Comparison of ENCODE assay signal across 9 cellular contexts in genomic region chr5:97162045-97162444, GRCh38. TPM values are rescaled to one million over a fixed set of nuclear protein-coding genes. Genes with fewer than 3 reads are reported as not detected.
DNase-seq lines count a peak whose midpoint lies in the region; ATAC-seq and TF ChIP-seq lines count a peak whose summit lies in the region.
"Had no signal": no experiment of that assay in that cellular context is flagged by ENCODE, and none has a peak within 500 bp of the region (broad histone marks: within the 10 kb centered on the region; RNA-seq: fewer than 3 reads in every experiment).

No MANE protein-coding gene starts in this region.

- H3K9me3 ChIP-seq in HEK293 (ENCODE audit: control insufficient read depth, insufficient read depth, low read depth, low read length), result no peaks in the 10 kb centered on the region
- peaks cover 10% of the 10 kb centered on the region for H3K9me3 ChIP-seq in mucosa of descending colon
- peaks cover 11 to 13% of the 10 kb centered on the region in 2 donors for H3K9me3 ChIP-seq in transverse colon

- H3K4me1 Mint-ChIP-seq in WTC11, result no peaks in the 10 kb centered on the region
- H3K4me1 Mint-ChIP-seq: central memory CD8-positive, alpha-beta T cell had no signal

- no peaks in the 10 kb centered on the region for H3K4me1 ChIP-seq in HEK293 (ENCODE audit: control insufficient read depth, insufficient read depth, low read length)
- H3K4me1 ChIP-seq in mucosa of descending colon (ENCODE audit: low read depth), result peaks cover 8% of the 10 kb centered on the region
- H3K4me1 ChIP-seq in transverse colon, result peaks cover 0 to 28% (median 12%) of the 10 kb centered on the region in 4 donors

- WGBS in transverse colon (ENCODE audit: low coverage in 1 of 2), 2 donors, result 22 to 31% methylated on average over 4 of the region's 4 CpGs

- no peak overlapping the region for H3K4me3 ChIP-seq in HEK293 (ENCODE audit: low read depth, low read length)
- H3K4me3 ChIP-seq in mucosa of descending colon, result no peak overlapping the region
- H3K4me3 ChIP-seq in transverse colon, result no peak overlapping the region

- H3K27ac ChIP-seq in HEK293 (ENCODE audit: extremely low read depth, low read depth, low read length), result no peak overlapping the region
- no peak overlapping the region for H3K27ac ChIP-seq in epithelial cell of prostate
- H3K27ac ChIP-seq in transverse colon, result no peak overlapping the region

- H3K36me3 Mint-ChIP-seq in WTC11, result peaks cover 42% of the 10 kb centered on the region

- DNase-seq in DMS79 treated with DMSO at 0.1 percent for 48 hours (lab: John Stamatoyannopoulos, UW) (peak; percentile 71), NCI-H2171 treated with DMSO at 0.1 percent for 48 hours (lab: John Stamatoyannopoulos, UW) (peak; percentile 60), WTC11 (ENCODE audit: low spot score) (peak; percentile 66), epithelial cell of prostate (ENCODE audit: low read depth, low spot score) (peak; percentile 44), mucosa of descending colon (peak in 1 of 3 donors; percentile 90), transverse colon (peak; percentile 77)

- TF ChIP-seq POLR2A in transverse colon (IDR thresholded peaks at IDR 0.05), result no peak

- no peaks in the 10 kb centered on the region for H3K27me3 ChIP-seq in transverse colon

- no peak overlapping the region for H3K27ac Mint-ChIP-seq in WTC11

- in situ Hi-C loops in transverse colon (cut with MboI; ENCODE audit: low pct_ligation_motif_present in 1 of 4, low pct_unique_long_range_greater_than_20kb in 1 of 4, low sequenced_read_pairs in 3 of 4), result loop anchor here (5.0 to 25.0 kb wide), 6 partner anchors 287 to 550 kb away; partner anchors contain the start of gene ERAP2 (in 2 of the 4)

- POLR2A ChIA-PET in HEK293 (lab: Yijun Ruan, JAX) (no interaction called here), WTC11 (lab: Charles Lee) (no interaction called here)

- ATAC-seq in WTC11 (peak; percentile 70), mucosa of descending colon (peak; percentile 63), HG02623 (IDR thresholded peaks at IDR 0.05; ENCODE audit: unreplicated experiment) (no peak)

- H3K36me3 ChIP-seq in HEK293 (ENCODE audit: control insufficient read depth in 2 of 2, insufficient read depth in 1 of 2, low read length in 2 of 2), result peaks cover 29 to 57% of the 10 kb centered on the region in 2 experiments
- H3K36me3 ChIP-seq in mucosa of descending colon (ENCODE audit: low read depth), result no peaks in the 10 kb centered on the region
- peaks cover 0 to 18% (median 4%) of the 10 kb centered on the region in 4 donors for H3K36me3 ChIP-seq in transverse colon

- no peak for TF ChIP-seq EP300 in transverse colon (IDR thresholded peaks at IDR 0.05; ENCODE audit: low read depth)

- CTCF ChIA-PET in HEK293 (lab: Yijun Ruan, JAX), result interaction anchor here (0.6 to 9.3 kb wide), 56 partner anchors 9 to 1727 kb away, joined by 3 to 97 read pairs (median 4); partner anchors contain the start of genes LIX1 and RIOK2
- CTCF ChIA-PET in WTC11 (lab: Charles Lee), result interaction anchor here (0.6 to 2.5 kb wide), 9 partner anchors 20 to 409 kb away, joined by 3 to 12 read pairs (median 5); partner anchors contain the start of gene LIX1

- H3K27me3 Mint-ChIP-seq in WTC11 (ENCODE audit: low read depth), result no peaks in the 10 kb centered on the region
- H3K27me3 Mint-ChIP-seq: central memory CD8-positive, alpha-beta T cell had no signal

- peaks cover 19% of the 10 kb centered on the region for H3K9me3 Mint-ChIP-seq in WTC11

- intact Hi-C loops in mucosa of descending colon (cut with DNase I, micrococcal nuclease), result loop anchor here in 1 of 2 donors (10.0 kb wide), 1 partner anchor 287 kb away; the partner anchor contains the start of gene ERAP2
- intact Hi-C loops in transverse colon (cut with DNase I; ENCODE audit: low total_unique reads), result loop anchor here (5.0 to 10.0 kb wide), 2 partner anchors 295 to 547 kb away; no protein-coding TSS in a partner anchor

- H3K4me3 Mint-ChIP-seq in WTC11, result no peak overlapping the region
- H3K4me3 Mint-ChIP-seq: central memory CD8-positive, alpha-beta T cell had no signal

- TF ChIP-seq CTCF in HEK293 (tag by site-specific recombination; IDR thresholded peaks at IDR 0.05) (0 out of 2 replicates have a peak, but pooled peaks have one; percentile 60), WTC11 (IDR thresholded peaks at IDR 0.05) (peak; percentile 63), mucosa of descending colon (IDR thresholded peaks at IDR 0.05) (peak; percentile 77), transverse colon (IDR thresholded peaks at IDR 0.05) (peak; percentile 77 to 93 (median 86))

TF ChIP-seq in HEK293, 187 proteins besides CTCF, POLR2A, EP300 and RAD21 (continues in another document):
- no peak for TF ChIP-seq ZNF148 (tag by site-specific recombination; IDR thresholded peaks at IDR 0.05; ENCODE audit: borderline replicate concordance)
- TF ChIP-seq ZBTB44 (tag by site-specific recombination; IDR thresholded peaks at IDR 0.05), result 0 out of 2 replicates have a peak, but pooled peaks have one; percentile 41
- peak; percentile 58; the same call in 1 of the 2 replicates for TF ChIP-seq ZSCAN30 (tag by site-specific recombination; IDR thresholded peaks at IDR 0.05)
- peak; percentile 92 for TF ChIP-seq ZNF10 (tag by site-specific recombination; IDR thresholded peaks at IDR 0.05)

TF ChIP-seq in WTC11, 78 proteins besides CTCF, POLR2A, EP300 and RAD21 (continues in another document):
- no peak for TF ChIP-seq ARID4B (CRISPR knock-in tag; IDR thresholded peaks at IDR 0.05; ENCODE audit: borderline replicate concordance)
- no peak for TF ChIP-seq ZNF263 (CRISPR knock-in tag; IDR thresholded peaks at IDR 0.05; ENCODE audit: low read depth)
- no peak for TF ChIP-seq ZMAT4 (CRISPR knock-in tag; IDR thresholded peaks at IDR 0.05)
- TF ChIP-seq ZNF121 (CRISPR knock-in tag; IDR thresholded peaks at IDR 0.05), result no peak
- no peak for TF ChIP-seq MLX (CRISPR knock-in tag; IDR thresholded peaks at IDR 0.05)
- no peak for TF ChIP-seq ATF2 (CRISPR knock-in tag; IDR thresholded peaks at IDR 0.05; ENCODE audit: borderline replicate concordance, low read depth)
- no peak for TF ChIP-seq HMGA2 (CRISPR knock-in tag; IDR thresholded peaks at IDR 0.05)
- TF ChIP-seq GRHL2 (CRISPR knock-in tag; IDR thresholded peaks at IDR 0.05; ENCODE audit: insufficient replicate concordance, severe bottlenecking), result no peak
- no peak for TF ChIP-seq JUN (CRISPR knock-in tag; IDR thresholded peaks at IDR 0.05)
- no peak for TF ChIP-seq TEAD1 (CRISPR knock-in tag; IDR thresholded peaks at IDR 0.05)

RNA-seq across cellular contexts. Expression of gene LIX1, which starts 19.6 kb away (rescaled TPM):
- total RNA-seq in WTC11 (2021), result not detected in 3 replicates
- total RNA-seq in mucosa of descending colon, result 1 to 10 TPM in 1 of 3 donors, not detected in 2; 1.7 TPM
- total RNA-seq in transverse colon, result under 1 TPM in 2 of 4 donors, not detected in 2; 0.16 to 0.41 TPM

RNA-seq across cellular contexts. Expression of gene RIOK2, which starts 21.0 kb away (rescaled TPM):
- 27.8 to 35.2 TPM (median 34.8 TPM) in 3 replicates for total RNA-seq in WTC11 (2021)
- 10 to 100 TPM; 18.0 to 26.8 (median 21.3) TPM for total RNA-seq in mucosa of descending colon
- 100 to 1,000 TPM in 1 of 4 donors, 10 to 100 TPM in 3; 19.3 to 119 (median 23.4) TPM for total RNA-seq in transverse colon
